Comparison of ENCODE assay signal across 20 cellular contexts in genomic region chr9:134131471-134132207, GRCh38. TPM values are rescaled to one million over a fixed set of nuclear protein-coding genes. Genes with fewer than 3 reads are reported as not detected.
DNase-seq lines count a peak whose midpoint lies in the region; ATAC-seq and TF ChIP-seq lines count a peak whose summit lies in the region.
"Had no signal": no experiment of that assay in that cellular context is flagged by ENCODE, and none has a peak within 500 bp of the region (broad histone marks: within the 10 kb centered on the region; RNA-seq: fewer than 3 reads in every experiment).

No MANE protein-coding gene starts in this region.

- no peaks in the 10 kb centered on the region for H3K9me3 Mint-ChIP-seq in CD14-positive monocyte
- H3K9me3 Mint-ChIP-seq in activated T-helper 17 cell treated with anti-CD3 and anti-CD28 coated beads, Interleukin-2, amount 50 U/mL, for 72 hours = no peaks in the 10 kb centered on the region
- no peaks in the 10 kb centered on the region for H3K9me3 Mint-ChIP-seq in progenitor cell of endocrine pancreas (ENCODE audit: low read depth)
- no peaks in the 10 kb centered on the region for H3K9me3 Mint-ChIP-seq in activated CD4-positive, alpha-beta T cell treated with anti-CD3 and anti-CD28 coated beads for 36 hours (ENCODE audit: low read depth)
- H3K9me3 Mint-ChIP-seq: stimulated activated memory B cell treated with anti-CD40 and anti-IgM and Interleukin-4, amounts not matched to agents 10 μg/mL and 1 μg/mL and 100 μg/mL, for 72 hours; T-cell had no signal

- H3K4me3 Mint-ChIP-seq in CD14-positive monocyte (no peak overlapping the region), progenitor cell of endocrine pancreas (ENCODE audit: low read depth) (no peak overlapping the region)
- no peak overlapping the region for H3K4me3 Mint-ChIP-seq in activated T-helper 17 cell treated with anti-CD3 and anti-CD28 coated beads, Interleukin-2, amount 50 U/mL, for 72 hours
- no peak overlapping the region for H3K4me3 Mint-ChIP-seq in activated CD4-positive, alpha-beta T cell treated with anti-CD3 and anti-CD28 coated beads for 36 hours
- H3K4me3 Mint-ChIP-seq: stimulated activated memory B cell treated with anti-CD40 and anti-IgM and Interleukin-4, amounts not matched to agents 10 μg/mL and 1 μg/mL and 100 μg/mL, for 72 hours; T-cell had no signal

- H3K4me1 Mint-ChIP-seq in CD14-positive monocyte (peaks cover 18% of the 10 kb centered on the region), progenitor cell of endocrine pancreas (ENCODE audit: low read depth) (peaks cover 20% of the 10 kb centered on the region)
- H3K4me1 Mint-ChIP-seq in activated T-helper 17 cell treated with anti-CD3 and anti-CD28 coated beads, Interleukin-2, amount 50 U/mL, for 72 hours = no peaks in the 10 kb centered on the region
- H3K4me1 Mint-ChIP-seq in activated CD4-positive, alpha-beta T cell treated with anti-CD3 and anti-CD28 coated beads for 36 hours = peaks cover 9% of the 10 kb centered on the region

- POLR2A ChIA-PET in activated CD4-positive, alpha-beta T cell treated with anti-CD3 and anti-CD28 coated beads for 36 hours (lab: Charles Lee) = no interaction called here

- H3K36me3 Mint-ChIP-seq in CD14-positive monocyte (peaks cover 0 to 3% of the 10 kb centered on the region in 2 donors), progenitor cell of endocrine pancreas (ENCODE audit: insufficient read depth) (no peaks in the 10 kb centered on the region)
- peaks cover 3% of the 10 kb centered on the region for H3K36me3 Mint-ChIP-seq in activated T-helper 17 cell treated with anti-CD3 and anti-CD28 coated beads, Interleukin-2, amount 50 U/mL, for 72 hours (ENCODE audit: low read depth)
- H3K36me3 Mint-ChIP-seq in activated CD4-positive, alpha-beta T cell treated with anti-CD3 and anti-CD28 coated beads for 36 hours (ENCODE audit: low read depth) = peaks cover 3% of the 10 kb centered on the region
- H3K36me3 Mint-ChIP-seq: stimulated activated memory B cell treated with anti-CD40 and anti-IgM and Interleukin-4, amounts not matched to agents 10 μg/mL and 1 μg/mL and 100 μg/mL, for 72 hours; T-cell had no signal

- CTCF ChIA-PET in activated CD4-positive, alpha-beta T cell treated with anti-CD3 and anti-CD28 coated beads for 36 hours (lab: Charles Lee) = no interaction called here

- DNase-seq in CD14-positive monocyte (ENCODE audit: low spot score) (peak; percentile 28), progenitor cell of endocrine pancreas (ENCODE audit: low spot score, unreplicated experiment) (no peak), NCI-H446 (lab: John Stamatoyannopoulos, UW) (no peak)
- no peak for DNase-seq in activated CD4-positive, alpha-beta T cell treated with anti-CD3 and anti-CD28 coated beads for 36 hours
- DNase-seq: activated CD4-positive, CD25-positive, alpha-beta regulatory T cell treated with anti-CD3 and anti-CD28 coated beads, Interleukin-2, amount 50 U/mL, for 72 hours; activated naive CD4-positive, alpha-beta T cell treated with Interleukin-2 at 50 U/mL for 16 hours; COR-L47; NCI-H2081; NCI-H748 treated with DMSO at 0.1 percent for 48 hours; small intestine; T-cell had no signal

- no peak for ATAC-seq in activated T-helper 17 cell treated with anti-CD3 and anti-CD28 coated beads, Interleukin-2, amount 50 U/mL, for 72 hours (replicated peaks)
- ATAC-seq in GM19452 (IDR thresholded peaks at IDR 0.05; ENCODE audit: unreplicated experiment) (no peak), HG03460 (IDR thresholded peaks at IDR 0.05; ENCODE audit: unreplicated experiment) (no peak)
- no peak for ATAC-seq in activated CD4-positive, alpha-beta T cell treated with anti-CD3 and anti-CD28 coated beads for 36 hours
- ATAC-seq: stimulated activated memory B cell treated with anti-CD40 and anti-IgM and Interleukin-4, amounts not matched to agents 10 μg/mL and 1 μg/mL and 100 μg/mL, for 72 hours; T-cell had no signal

- no peak for TF ChIP-seq CTCF in CD14-positive monocyte (IDR thresholded peaks at IDR 0.05)
- no peak for TF ChIP-seq CTCF in progenitor cell of endocrine pancreas (IDR thresholded peaks at IDR 0.05; ENCODE audit: unreplicated experiment)

- H3K27me3 ChIP-seq in layer of hippocampus (ENCODE audit: control insufficient read depth, insufficient read depth, low read length) = no peaks in the 10 kb centered on the region

- H3K27me3 Mint-ChIP-seq in CD14-positive monocyte (ENCODE audit: low read depth in 3 of 3) (peaks cover 0 to 2% (median 1%) of the 10 kb centered on the region in 3 donors), progenitor cell of endocrine pancreas (no peaks in the 10 kb centered on the region)
- H3K27me3 Mint-ChIP-seq in activated T-helper 17 cell treated with anti-CD3 and anti-CD28 coated beads, Interleukin-2, amount 50 U/mL, for 72 hours = no peaks in the 10 kb centered on the region
- H3K27me3 Mint-ChIP-seq in activated CD4-positive, alpha-beta T cell treated with anti-CD3 and anti-CD28 coated beads for 36 hours = no peaks in the 10 kb centered on the region
- H3K27me3 Mint-ChIP-seq: T-cell had no signal

- H3K27ac Mint-ChIP-seq in CD14-positive monocyte = no peak overlapping the region
- peak overlapping the region; percentile 66 for H3K27ac Mint-ChIP-seq in activated T-helper 17 cell treated with anti-CD3 and anti-CD28 coated beads, Interleukin-2, amount 50 U/mL, for 72 hours
- H3K27ac Mint-ChIP-seq in progenitor cell of endocrine pancreas = peak overlapping the region; percentile 92
- H3K27ac Mint-ChIP-seq in activated CD4-positive, alpha-beta T cell treated with anti-CD3 and anti-CD28 coated beads for 36 hours = no peak overlapping the region
- H3K27ac Mint-ChIP-seq: stimulated activated memory B cell treated with anti-CD40 and anti-IgM and Interleukin-4, amounts not matched to agents 10 μg/mL and 1 μg/mL and 100 μg/mL, for 72 hours; T-cell had no signal

- intact Hi-C loops in CD14-positive monocyte (cut with micrococcal nuclease) = no loop called here
- intact Hi-C loops in activated CD4-positive, alpha-beta T cell treated with anti-CD3 and anti-CD28 coated beads for 36 hours (cut with DNase I, micrococcal nuclease) = no loop called here

- peak overlapping the region; percentile 38 for H3K27ac ChIP-seq in layer of hippocampus (ENCODE audit: low read depth, low read length)

RNA-seq across cellular contexts. Expression of gene WDR5, which starts 4.2 kb away (rescaled TPM):
- polyA plus RNA-seq in CD14-positive monocyte = 10 to 100 TPM in 1 of 2 donors, 1 to 10 TPM in 1; 8.7 to 10.2 TPM
- total RNA-seq in activated T-helper 17 cell treated with anti-CD3 and anti-CD28 coated beads, Interleukin-2, amount 50 U/mL, for 72 hours = 10 to 100 TPM; 26.7 to 48.1 TPM
- 46.8 and 47.0 TPM in 2 replicates for total RNA-seq in progenitor cell of endocrine pancreas
- total RNA-seq in activated CD4-positive, alpha-beta T cell treated with anti-CD3 and anti-CD28 coated beads for 36 hours = 10 to 100 TPM; 51.4 to 59.2 TPM

RNA-seq across cellular contexts. Expression of gene RNU6ATAC, which starts 32.7 kb away (rescaled TPM):
- not detected for polyA plus RNA-seq in CD14-positive monocyte
- total RNA-seq in activated T-helper 17 cell treated with anti-CD3 and anti-CD28 coated beads, Interleukin-2, amount 50 U/mL, for 72 hours = 10 to 100 TPM; 58.0 to 86.0 TPM
- 107 and 116 TPM in 2 replicates for total RNA-seq in progenitor cell of endocrine pancreas
- total RNA-seq in activated CD4-positive, alpha-beta T cell treated with anti-CD3 and anti-CD28 coated beads for 36 hours = 10 to 100 TPM in 1 of 2 experiments, not detected in 1; 45.7 TPM
- total RNA-seq: fibroblast of lung, G401, RPMI7951 had no signal
- polyA plus RNA-seq: fibroblast of lung, lung, small intestine had no signal

Comparison
In these comparisons a context has a peak if more than half of its experiments do, and no peak if none do; other contexts are left out.
1. H3K27ac Mint-ChIP-seq: peak in activated T-helper 17 cell treated with anti-CD3 and anti-CD28 coated beads, Interleukin-2, amount 50 U/mL, for 72 hours (single experiment) and progenitor cell of endocrine pancreas (single experiment); none in CD14-positive monocyte (0 of 7) and activated CD4-positive, alpha-beta T cell treated with anti-CD3 and anti-CD28 coated beads for 36 hours (single experiment).